21 cellular contexts compared by ENCODE assay signal in genomic region chr1:97174039-97174704, GRCh38.
DNase-seq lines count a peak whose midpoint lies in the region; ATAC-seq and TF ChIP-seq lines count a peak whose summit lies in the region.
"Had no signal": no experiment of that assay in that cellular context is flagged by ENCODE, and none has a peak within 500 bp of the region (broad histone marks: within the 10 kb centered on the region; RNA-seq: fewer than 3 reads in every experiment).

No MANE protein-coding gene starts in this region.

- POLR2A ChIA-PET in SK-N-SH (lab: Yijun Ruan, JAX), result no interaction called here

- H3K9me2 ChIP-seq in SK-N-SH, result no peaks in the 10 kb centered on the region

- H3K4me1 ChIP-seq in SK-N-SH (ENCODE audit: control insufficient read depth in 1 of 2, insufficient read depth in 2 of 2, low read depth in 1 of 2, low read length in 1 of 2), result peaks cover 0 to 11% of the 10 kb centered on the region in 2 experiments; a peak in 2 of 4 replicates
- H3K4me1 ChIP-seq: body of pancreas, gastrocnemius medialis, psoas muscle, stomach had no signal

- CTCF ChIA-PET in SK-N-SH (lab: Yijun Ruan, JAX), result no interaction called here

- H4K20me1 ChIP-seq in SK-N-SH (ENCODE audit: insufficient read depth), result no peaks in the 10 kb centered on the region

- peak overlapping the region in 1 of 2 experiments; percentile 83; a peak in 2 of 4 replicates for H3K27ac ChIP-seq in SK-N-SH (ENCODE audit: low read depth in 2 of 2, low read length in 1 of 2)
- peak overlapping the region; percentile 46 for H3K27ac ChIP-seq in substantia nigra (ENCODE audit: low read depth, low read length, poor library complexity, severe bottlenecking)
- H3K27ac ChIP-seq: body of pancreas, C4-2B, gastrocnemius medialis, psoas muscle, stomach had no signal

- H3K79me2 ChIP-seq in SK-N-SH (ENCODE audit: insufficient read depth), result no peaks in the 10 kb centered on the region

- 68% methylated on average over 4 of the region's 4 CpGs for WGBS in SK-N-SH (ENCODE audit: low lambda C conversion rate)

- TF ChIP-seq CTCF in SK-N-SH (IDR thresholded peaks at IDR 0.05) (no peak), epithelial cell of esophagus (IDR thresholded peaks at IDR 0.05; ENCODE audit: insufficient read depth, low read depth, low read length, missing control alignments) (no peak)

- peak; percentile 4 for DNase-seq in SK-N-SH
- DNase-seq in NCI-H446 treated with DMSO at 0.1 percent for 48 hours (lab: John Stamatoyannopoulos, UW), result peak; percentile 51
- DNase-seq in epithelial cell of esophagus (ENCODE audit: low read depth), result peak; percentile 3
- no peak for DNase-seq in substantia nigra (lab: John Stamatoyannopoulos, UW)
- no peak for DNase-seq in stimulated activated CD8-positive, alpha-beta memory T cell treated with anti-CD3 and anti-CD28 coated beads, Interleukin-4, amount 100 ng/mL, for 48 hours
- no peak for DNase-seq in superior temporal gyrus (ENCODE audit: extremely low spot score)
- DNase-seq: activated CD4-positive, alpha-beta T cell treated with anti-CD3 and anti-CD28 coated beads for 1 hour; body of pancreas; gastrocnemius medialis; KG1; midbrain; nephron progenitor cell; psoas muscle; stimulated activated CD4-positive, alpha-beta T cell treated with anti-CD3 and anti-CD28 coated beads, Interleukin-4, amount 100 ng/mL, for 1 hour; stomach; T1000 had no signal

- peaks cover 0 to 25% of the 10 kb centered on the region in 2 experiments for H3K36me3 ChIP-seq in SK-N-SH (replicated peaks in 1 of 2; ENCODE audit: control insufficient read depth in 1 of 2, insufficient read depth in 2 of 2, low read length in 1 of 2)
- H3K36me3 ChIP-seq: gastrocnemius medialis, stomach had no signal

- H3F3A ChIP-seq in SK-N-SH (replicated peaks; ENCODE audit: insufficient read depth), result peaks cover 11% of the 10 kb centered on the region

- no peak overlapping the region for H3K9ac ChIP-seq in SK-N-SH

- no peak overlapping the region for H3K4me3 ChIP-seq in SK-N-SH (ENCODE audit: low read depth in 2 of 2, low read length in 1 of 2)
- H3K4me3 ChIP-seq in epithelial cell of esophagus (ENCODE audit: low read length), result no peak overlapping the region
- H3K4me3 ChIP-seq: body of pancreas, gastrocnemius medialis, psoas muscle, smooth muscle cell, stomach had no signal

- H2AFZ ChIP-seq in SK-N-SH (ENCODE audit: low read depth), result no peak overlapping the region

- ATAC-seq in SK-N-SH treated with all-trans-retinoic acid at 6 μM for 48 hours (no peak; the same call in 2 of the 3 replicates), HG02571 (IDR thresholded peaks at IDR 0.05; ENCODE audit: unreplicated experiment) (no peak)
- ATAC-seq: body of pancreas, gastrocnemius medialis, left lobe of liver, psoas muscle had no signal

- no peaks in the 10 kb centered on the region for H3K9me3 ChIP-seq in SK-N-SH
- H3K9me3 ChIP-seq: body of pancreas, gastrocnemius medialis, psoas muscle, stomach had no signal

- no peak for TF ChIP-seq RAD21 in SK-N-SH (IDR thresholded peaks at IDR 0.05; ENCODE audit: low read length)

- TF ChIP-seq EP300 in SK-N-SH (IDR thresholded peaks at IDR 0.05; ENCODE audit: borderline replicate concordance in 1 of 2, low read depth in 1 of 2, low read length in 1 of 2), result no peak

- no peaks in the 10 kb centered on the region for H3K27me3 ChIP-seq in SK-N-SH (ENCODE audit: insufficient read depth)
- H3K27me3 ChIP-seq: body of pancreas, gastrocnemius medialis, stomach had no signal

- H3K4me2 ChIP-seq in SK-N-SH, result no peak overlapping the region
- H3K4me2 ChIP-seq: smooth muscle cell had no signal

TF ChIP-seq in SK-N-SH, 30 proteins besides CTCF, POLR2A, EP300 and RAD21:
- TF ChIP-seq POLR2AphosphoS5 (IDR thresholded peaks at IDR 0.05; ENCODE audit: low read depth, low read length) (no peak), NFIC (IDR thresholded peaks at IDR 0.05; ENCODE audit: borderline replicate concordance) (peak; percentile 23; the same call in 1 of the 2 replicates)

TF ChIP-seq in SK-N-SH treated with all-trans-retinoic acid at 6 μM for 48 hours, 23 proteins besides CTCF, POLR2A, EP300 and RAD21:
- no peak for TF ChIP-seq SNAI2 (CRISPR knock-in tag; IDR thresholded peaks at IDR 0.05)
- no peak for TF ChIP-seq OSR1 (CRISPR knock-in tag; IDR thresholded peaks at IDR 0.05)
- no peak for TF ChIP-seq ARNTL (CRISPR knock-in tag; IDR thresholded peaks at IDR 0.05; ENCODE audit: borderline replicate concordance, low read depth)
- no peak for TF ChIP-seq GLIS3 (CRISPR knock-in tag; IDR thresholded peaks at IDR 0.05)
- TF ChIP-seq ZFP3 (CRISPR knock-in tag; IDR thresholded peaks at IDR 0.05), result no peak
- no peak for TF ChIP-seq POU6F1 (CRISPR knock-in tag; IDR thresholded peaks at IDR 0.05; ENCODE audit: borderline replicate concordance, low read depth)
- no peak for TF ChIP-seq CSDC2 (CRISPR knock-in tag; IDR thresholded peaks at IDR 0.05)
- TF ChIP-seq RARB (CRISPR knock-in tag; IDR thresholded peaks at IDR 0.05), result no peak
- no peak for TF ChIP-seq ESRRG (CRISPR knock-in tag; IDR thresholded peaks at IDR 0.05)
- no peak for TF ChIP-seq ZNF8 (CRISPR knock-in tag; IDR thresholded peaks at IDR 0.05)
- no peak for TF ChIP-seq TSHZ2 (CRISPR knock-in tag; IDR thresholded peaks at IDR 0.05)
- TF ChIP-seq PPARA (CRISPR knock-in tag; IDR thresholded peaks at IDR 0.05; ENCODE audit: borderline replicate concordance), result no peak
- no peak for TF ChIP-seq CREB5 (CRISPR knock-in tag; IDR thresholded peaks at IDR 0.05; ENCODE audit: low read depth)
- TF ChIP-seq ZFP30 (CRISPR knock-in tag; IDR thresholded peaks at IDR 0.05), result no peak
- no peak for TF ChIP-seq TCF4 (CRISPR knock-in tag; IDR thresholded peaks at IDR 0.05; ENCODE audit: borderline replicate concordance)
- no peak for TF ChIP-seq TOX (CRISPR knock-in tag; IDR thresholded peaks at IDR 0.05; ENCODE audit: borderline replicate concordance)
TF ChIP-seq in SK-N-SH treated with all-trans-retinoic acid at 6 μM for 48 hours: peak in this region for 0.

Comparison
In these comparisons a context has a peak if more than half of its experiments do, and no peak if none do; other contexts are left out.
1. DNase-seq: peak in SK-N-SH (single experiment), NCI-H446 treated with DMSO at 0.1 percent for 48 hours (single experiment) and epithelial cell of esophagus (single experiment); none in substantia nigra (0 of 49), stimulated activated CD8-positive, alpha-beta memory T cell treated with anti-CD3 and anti-CD28 coated beads, Interleukin-4, amount 100 ng/mL, for 48 hours (single experiment) and superior temporal gyrus (single experiment).